In genomic region chr6:147407571-147407970, GRCh38 we compare ENCODE assay signal across 1 cellular context.
TF ChIP-seq lines count a peak whose summit lies in the region.

No MANE protein-coding gene starts in this region.

TF ChIP-seq in GM23338, 12 proteins besides CTCF, POLR2A, EP300 and RAD21:
- TF ChIP-seq REST (IDR thresholded peaks at IDR 0.05; ENCODE audit: unreplicated experiment) (no peak), EZH2 (IDR thresholded peaks at IDR 0.05; ENCODE audit: low read depth, unreplicated experiment) (no peak), ETS1 (IDR thresholded peaks at IDR 0.05) (no peak), CREB1 (CRISPR knock-in tag; IDR thresholded peaks at IDR 0.05; ENCODE audit: low read depth) (no peak), ZNF114 (CRISPR knock-in tag; IDR thresholded peaks at IDR 0.05) (no peak), STAT1 (IDR thresholded peaks at IDR 0.05; ENCODE audit: unreplicated experiment) (no peak)
- TF ChIP-seq, protein P1, sequence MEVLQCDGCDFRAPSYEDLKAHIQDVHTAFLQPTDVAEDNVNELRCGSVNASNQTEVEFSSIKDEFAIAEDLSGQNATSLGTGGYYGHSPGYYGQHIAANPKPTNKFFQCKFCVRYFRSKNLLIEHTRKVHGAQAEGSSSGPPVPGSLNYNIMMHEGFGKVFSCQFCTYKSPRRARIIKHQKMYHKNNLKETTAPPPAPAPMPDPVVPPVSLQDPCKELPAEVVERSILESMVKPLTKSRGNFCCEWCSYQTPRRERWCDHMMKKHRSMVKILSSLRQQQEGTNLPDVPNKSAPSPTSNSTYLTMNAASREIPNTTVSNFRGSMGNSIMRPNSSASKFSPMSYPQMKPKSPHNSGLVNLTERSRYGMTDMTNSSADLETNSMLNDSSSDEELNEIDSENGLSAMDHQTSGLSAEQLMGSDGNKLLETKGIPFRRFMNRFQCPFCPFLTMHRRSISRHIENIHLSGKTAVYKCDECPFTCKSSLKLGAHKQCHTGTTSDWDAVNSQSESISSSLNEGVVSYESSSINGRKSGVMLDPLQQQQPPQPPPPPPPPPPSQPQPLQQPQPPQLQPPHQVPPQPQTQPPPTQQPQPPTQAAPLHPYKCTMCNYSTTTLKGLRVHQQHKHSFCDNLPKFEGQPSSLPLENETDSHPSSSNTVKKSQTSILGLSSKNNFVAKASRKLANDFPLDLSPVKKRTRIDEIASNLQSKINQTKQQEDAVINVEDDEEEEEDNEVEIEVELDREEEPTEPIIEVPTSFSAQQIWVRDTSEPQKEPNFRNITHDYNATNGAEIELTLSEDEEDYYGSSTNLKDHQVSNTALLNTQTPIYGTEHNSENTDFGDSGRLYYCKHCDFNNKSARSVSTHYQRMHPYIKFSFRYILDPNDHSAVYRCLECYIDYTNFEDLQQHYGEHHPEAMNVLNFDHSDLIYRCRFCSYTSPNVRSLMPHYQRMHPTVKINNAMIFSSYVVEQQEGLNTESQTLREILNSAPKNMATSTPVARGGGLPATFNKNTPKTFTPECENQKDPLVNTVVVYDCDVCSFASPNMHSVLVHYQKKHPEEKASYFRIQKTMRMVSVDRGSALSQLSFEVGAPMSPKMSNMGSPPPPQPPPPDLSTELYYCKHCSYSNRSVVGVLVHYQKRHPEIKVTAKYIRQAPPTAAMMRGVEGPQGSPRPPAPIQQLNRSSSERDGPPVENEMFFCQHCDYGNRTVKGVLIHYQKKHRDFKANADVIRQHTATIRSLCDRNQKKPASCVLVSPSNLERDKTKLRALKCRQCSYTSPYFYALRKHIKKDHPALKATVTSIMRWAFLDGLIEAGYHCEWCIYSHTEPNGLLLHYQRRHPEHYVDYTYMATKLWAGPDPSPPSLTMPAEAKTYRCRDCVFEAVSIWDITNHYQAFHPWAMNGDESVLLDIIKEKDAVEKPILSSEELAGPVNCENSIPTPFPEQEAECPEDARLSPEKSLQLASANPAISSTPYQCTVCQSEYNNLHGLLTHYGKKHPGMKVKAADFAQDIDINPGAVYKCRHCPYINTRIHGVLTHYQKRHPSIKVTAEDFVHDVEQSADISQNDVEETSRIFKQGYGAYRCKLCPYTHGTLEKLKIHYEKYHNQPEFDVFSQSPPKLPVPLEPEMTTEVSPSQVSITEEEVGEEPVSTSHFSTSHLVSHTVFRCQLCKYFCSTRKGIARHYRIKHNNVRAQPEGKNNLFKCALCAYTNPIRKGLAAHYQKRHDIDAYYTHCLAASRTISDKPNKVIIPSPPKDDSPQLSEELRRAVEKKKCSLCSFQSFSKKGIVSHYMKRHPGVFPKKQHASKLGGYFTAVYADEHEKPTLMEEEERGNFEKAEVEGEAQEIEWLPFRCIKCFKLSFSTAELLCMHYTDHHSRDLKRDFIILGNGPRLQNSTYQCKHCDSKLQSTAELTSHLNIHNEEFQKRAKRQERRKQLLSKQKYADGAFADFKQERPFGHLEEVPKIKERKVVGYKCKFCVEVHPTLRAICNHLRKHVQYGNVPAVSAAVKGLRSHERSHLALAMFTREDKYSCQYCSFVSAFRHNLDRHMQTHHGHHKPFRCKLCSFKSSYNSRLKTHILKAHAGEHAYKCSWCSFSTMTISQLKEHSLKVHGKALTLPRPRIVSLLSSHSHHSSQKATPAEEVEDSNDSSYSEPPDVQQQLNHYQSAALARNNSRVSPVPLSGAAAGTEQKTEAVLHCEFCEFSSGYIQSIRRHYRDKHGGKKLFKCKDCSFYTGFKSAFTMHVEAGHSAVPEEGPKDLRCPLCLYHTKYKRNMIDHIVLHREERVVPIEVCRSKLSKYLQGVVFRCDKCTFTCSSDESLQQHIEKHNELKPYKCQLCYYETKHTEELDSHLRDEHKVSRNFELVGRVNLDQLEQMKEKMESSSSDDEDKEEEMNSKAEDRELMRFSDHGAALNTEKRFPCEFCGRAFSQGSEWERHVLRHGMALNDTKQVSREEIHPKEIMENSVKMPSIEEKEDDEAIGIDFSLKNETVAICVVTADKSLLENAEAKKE (CRISPR knock-in tag; IDR thresholded peaks at IDR 0.05): no peak
